In genomic region chr1:32334274-32334861, GRCh38 we compare ENCODE assay signal across 8 cellular contexts. TPM values are rescaled to one million over a fixed set of nuclear protein-coding genes. Genes with fewer than 3 reads are reported as not detected.
DNase-seq lines count a peak whose midpoint lies in the region; FAIRE-seq and TF ChIP-seq lines count a peak whose summit lies in the region.

No MANE protein-coding gene starts in this region.

- peak in 1 of 2 experiments; percentile 12 for DNase-seq in PC-9
- DNase-seq in endothelial cell of umbilical vein (ENCODE audit: low read depth, low spot score) = no peak
- no peak for DNase-seq in retinal pigment epithelial cell (ENCODE audit: low read depth)
- no peak for DNase-seq in erythroblast (lab: John Stamatoyannopoulos, UW)
- DNase-seq in AG08395 (ENCODE audit: low spot score) = no peak
- no peak for DNase-seq in GM19238 (ENCODE audit: insufficient read length, low spot score)
- DNase-seq in COR-L47 (lab: John Stamatoyannopoulos, UW) = no peak

- no peaks in the 10 kb centered on the region for H3K9me1 ChIP-seq in endothelial cell of umbilical vein (replicated peaks; ENCODE audit: control insufficient read depth, extremely low read depth, insufficient read depth, low read length)

- H3K27ac ChIP-seq in PC-9 = no peak overlapping the region
- no peak overlapping the region for H3K27ac ChIP-seq in endothelial cell of umbilical vein (ENCODE audit: insufficient read depth, low read depth, low read length)

- H3K27me3 ChIP-seq in PC-9 (ENCODE audit: insufficient read depth, low read depth) = no peaks in the 10 kb centered on the region
- H3K27me3 ChIP-seq in endothelial cell of umbilical vein (ENCODE audit: control insufficient read depth in 2 of 2, insufficient read depth in 2 of 2, low read length in 2 of 2) = no peaks in the 10 kb centered on the region

- peak; percentile 59 for TF ChIP-seq POLR2A in endothelial cell of umbilical vein (IDR thresholded peaks at IDR 0.05; ENCODE audit: low read depth, low read length)
- TF ChIP-seq POLR2A in erythroblast (IDR thresholded peaks at IDR 0.05; ENCODE audit: low read length) = no peak

- H3K9ac ChIP-seq in endothelial cell of umbilical vein (replicated peaks; ENCODE audit: extremely low read depth, insufficient read depth, low read length) = peak overlapping the region; percentile 77

- TF ChIP-seq CTCF in GM12875 (IDR thresholded peaks at IDR 0.05; ENCODE audit: borderline replicate concordance, insufficient read depth, low read depth, low read length) (no peak), PC-9 (conservative IDR thresholded peaks at IDR 0.05) (no peak), endothelial cell of umbilical vein (IDR thresholded peaks at IDR 0.05; ENCODE audit: extremely low read depth in 1 of 2, insufficient read depth in 1 of 2, low read depth in 1 of 2, low read length in 2 of 2) (no peak), retinal pigment epithelial cell (conservative IDR thresholded peaks at IDR 0.05; ENCODE audit: low read depth, low read length) (no peak)

- dilution Hi-C loops in endothelial cell of umbilical vein (cut with MboI; ENCODE audit: extremely low pct_ligation_motif_present, low sequenced_read_pairs) = no loop called here

- POLR2A ChIA-PET in PC-9 (lab: Charles Lee; ENCODE audit: unreplicated experiment) = no interaction called here
- POLR2A ChIA-PET in endothelial cell of umbilical vein (lab: Charles Lee) = interaction anchor here (2.1 kb wide), 1 partner anchor 18 kb away, joined by 50 read pairs; no protein-coding TSS in a partner anchor

- CTCF ChIA-PET in PC-9 (lab: Charles Lee) (no interaction called here), endothelial cell of umbilical vein (lab: Charles Lee) (interaction anchor here (0.5 to 1.0 kb wide), 3 partner anchors 13 to 119 kb away, joined by 3 to 6 read pairs (median 3); no protein-coding TSS in a partner anchor)

- H3K36me3 ChIP-seq in PC-9 (ENCODE audit: low read depth) = peaks cover 2% of the 10 kb centered on the region; the same call in 1 of the 2 replicates
- peaks cover 11 to 35% of the 10 kb centered on the region in 2 experiments for H3K36me3 ChIP-seq in endothelial cell of umbilical vein (ENCODE audit: control insufficient read depth in 2 of 2, extremely low read depth in 1 of 2, insufficient read depth in 2 of 2, low read length in 2 of 2)

- H4K20me1 ChIP-seq in PC-9 (ENCODE audit: insufficient read depth) (no peaks in the 10 kb centered on the region), endothelial cell of umbilical vein (replicated peaks; ENCODE audit: control insufficient read depth, extremely low read depth, insufficient read depth, low read length) (no peaks in the 10 kb centered on the region)

- no peaks in the 10 kb centered on the region for H3K9me2 ChIP-seq in PC-9 (ENCODE audit: insufficient read depth)

- intact Hi-C loops in PC-9 (cut with micrococcal nuclease; ENCODE audit: unreplicated experiment) (no loop called here), endothelial cell of umbilical vein (cut with micrococcal nuclease) (loop anchor here (2.0 kb wide), 2 partner anchors 60 to 86 kb away; partner anchors contain the start of gene BSDC1)

- H3K4me2 ChIP-seq in PC-9 = peak overlapping the region; percentile 84
- H3K4me2 ChIP-seq in endothelial cell of umbilical vein (ENCODE audit: insufficient read depth, low read length) = peak overlapping the region; percentile 60

- H3K4me1 ChIP-seq in PC-9 (replicated peaks; ENCODE audit: insufficient read depth) (peaks cover 50% of the 10 kb centered on the region), endothelial cell of umbilical vein (ENCODE audit: control insufficient read depth, extremely low read depth, insufficient read depth, low read length) (peaks cover 14% of the 10 kb centered on the region)

- peaks cover 52% of the 10 kb centered on the region for H3F3A ChIP-seq in PC-9 (ENCODE audit: insufficient read depth, low read depth)

- BruUV-seq in PC-9 (replicated peaks; lab: Mats Ljungman, UMichigan) (no TSS peak), endothelial cell of umbilical vein (replicated peaks; lab: Mats Ljungman, UMichigan) (no TSS peak)

- H2AFZ ChIP-seq in PC-9 (no peak overlapping the region), endothelial cell of umbilical vein (ENCODE audit: low read depth, low read length) (no peak overlapping the region)

- H3K79me2 ChIP-seq in PC-9 (ENCODE audit: low read depth) (peaks cover 13% of the 10 kb centered on the region), endothelial cell of umbilical vein (ENCODE audit: control insufficient read depth, insufficient read depth, low read length) (peaks cover 19% of the 10 kb centered on the region)

- H3K9me3 ChIP-seq in PC-9 (ENCODE audit: insufficient read depth, low read depth) = no peaks in the 10 kb centered on the region
- no peaks in the 10 kb centered on the region for H3K9me3 ChIP-seq in endothelial cell of umbilical vein (replicated peaks; ENCODE audit: control insufficient read depth, insufficient read depth, low read length)

- peak; percentile 58 for FAIRE-seq in endothelial cell of umbilical vein (lab: Jason Lieb, UNC)

- H3K4me3 ChIP-seq in GM12875 (ENCODE audit: low read depth, low read length) (peak overlapping the region; percentile 89), PC-9 (peak overlapping the region; percentile 79; the same call in 1 of the 2 replicates), endothelial cell of umbilical vein (replicated peaks in 1 of 3; ENCODE audit: insufficient read depth in 1 of 3, low read depth in 1 of 3, low read length in 3 of 3) (peak overlapping the region; percentile 28 to 87 (median 80)), retinal pigment epithelial cell (ENCODE audit: low read length) (peak overlapping the region; percentile 84)

TF ChIP-seq in endothelial cell of umbilical vein, 7 proteins besides CTCF, POLR2A, EP300 and RAD21:
- TF ChIP-seq GATA2 (IDR thresholded peaks at IDR 0.05; ENCODE audit: insufficient read depth, insufficient read length, low read depth, low read length) = no peak

RNA-seq across cellular contexts. Expression of gene MARCKSL1, which starts 1.7 kb away (rescaled TPM):
- total RNA-seq in PC-9 (2021) (91.5 and 117 TPM in 2 replicates), endothelial cell of umbilical vein (249 and 265 TPM in 2 replicates)
- 311 and 318 TPM in 2 replicates for polyA plus RNA-seq in endothelial cell of umbilical vein
- 353 TPM in 2 replicates for polyA plus RNA-seq in endothelial cell of umbilical vein (2011; cell fraction: cytosol; rRNA removed)
- 91.3 and 92.6 TPM in 2 replicates for polyA plus RNA-seq in endothelial cell of umbilical vein (2011; cell fraction: nucleus; rRNA removed)
- 195 and 202 TPM in 2 replicates for polyA plus RNA-seq in endothelial cell of umbilical vein (2012)
- polyA minus RNA-seq in endothelial cell of umbilical vein = 199 and 217 TPM in 2 replicates
- polyA minus RNA-seq in endothelial cell of umbilical vein (2011; cell fraction: cytosol; rRNA and poly(A)+ RNA removed) = 14.1 TPM
- 43.4 and 45.0 TPM in 2 replicates for polyA minus RNA-seq in endothelial cell of umbilical vein (2011; cell fraction: nucleus; rRNA and poly(A)+ RNA removed)

RNA-seq across cellular contexts. Expression of gene FAM229A, which starts 27.9 kb away (rescaled TPM):
- total RNA-seq in PC-9 (2021) (11.7 and 13.1 TPM in 2 replicates), endothelial cell of umbilical vein (8.6 and 11.6 TPM in 2 replicates)
- 8.9 and 9.9 TPM in 2 replicates for polyA plus RNA-seq in endothelial cell of umbilical vein
- 0.68 and 2.0 TPM in 2 replicates for polyA plus RNA-seq in endothelial cell of umbilical vein (2011; cell fraction: cytosol; rRNA removed)
- 43.3 and 43.7 TPM in 2 replicates for polyA plus RNA-seq in endothelial cell of umbilical vein (2011; cell fraction: nucleus; rRNA removed)
- polyA plus RNA-seq in endothelial cell of umbilical vein (2012) = 1.9 and 2.4 TPM in 2 replicates
- 6.3 and 7.2 TPM in 2 replicates for polyA minus RNA-seq in endothelial cell of umbilical vein
- polyA minus RNA-seq in endothelial cell of umbilical vein (2011; cell fraction: cytosol; rRNA and poly(A)+ RNA removed) = 0.61 TPM
- polyA minus RNA-seq in endothelial cell of umbilical vein (2011; cell fraction: nucleus; rRNA and poly(A)+ RNA removed) = 11.2 and 15.7 TPM in 2 replicates

RNA-seq across cellular contexts. Expression of gene TSSK3, which starts 28.0 kb away (rescaled TPM):
- total RNA-seq in PC-9 (2021) (3.8 and 3.9 TPM in 2 replicates), endothelial cell of umbilical vein (0.42 and 1.1 TPM in 2 replicates)
- polyA plus RNA-seq in endothelial cell of umbilical vein = 0.48 and 0.65 TPM in 2 replicates
- polyA plus RNA-seq in endothelial cell of umbilical vein (2011; cell fraction: cytosol; rRNA removed) = 0.13 and 0.18 TPM in 2 replicates
- 1.1 and 7.1 TPM in 2 replicates for polyA plus RNA-seq in endothelial cell of umbilical vein (2011; cell fraction: nucleus; rRNA removed)
- polyA plus RNA-seq in endothelial cell of umbilical vein (2012) = 0.34 and 0.82 TPM in 2 replicates
- polyA minus RNA-seq in endothelial cell of umbilical vein = 0.62 and 0.90 TPM in 2 replicates
- polyA minus RNA-seq in endothelial cell of umbilical vein (2011; cell fraction: cytosol; rRNA and poly(A)+ RNA removed) = not detected
- 1.4 TPM in 1 of 2 replicates, not detected in the other for polyA minus RNA-seq in endothelial cell of umbilical vein (2011; cell fraction: nucleus; rRNA and poly(A)+ RNA removed)

RNA-seq across cellular contexts. Expression of gene HDAC1, which starts 42.5 kb away (rescaled TPM):
- total RNA-seq in PC-9 (2021) (131 and 171 TPM in 2 replicates), endothelial cell of umbilical vein (111 and 138 TPM in 2 replicates)
- 109 and 141 TPM in 2 replicates for polyA plus RNA-seq in endothelial cell of umbilical vein
- 109 and 112 TPM in 2 replicates for polyA plus RNA-seq in endothelial cell of umbilical vein (2011; cell fraction: cytosol; rRNA removed)
- 280 and 349 TPM in 2 replicates for polyA plus RNA-seq in endothelial cell of umbilical vein (2011; cell fraction: nucleus; rRNA removed)
- polyA plus RNA-seq in endothelial cell of umbilical vein (2012) = 105 and 141 TPM in 2 replicates
- polyA minus RNA-seq in endothelial cell of umbilical vein = 188 and 226 TPM in 2 replicates
- 41.7 TPM for polyA minus RNA-seq in endothelial cell of umbilical vein (2011; cell fraction: cytosol; rRNA and poly(A)+ RNA removed)
- 79.8 and 110 TPM in 2 replicates for polyA minus RNA-seq in endothelial cell of umbilical vein (2011; cell fraction: nucleus; rRNA and poly(A)+ RNA removed)

RNA-seq across cellular contexts. Expression of gene BSDC1, which starts 59.9 kb away (rescaled TPM):
- total RNA-seq in PC-9 (2021) (74.0 and 76.2 TPM in 2 replicates), endothelial cell of umbilical vein (64.6 and 64.8 TPM in 2 replicates)
- 40.7 and 44.3 TPM in 2 replicates for polyA plus RNA-seq in endothelial cell of umbilical vein
- polyA plus RNA-seq in endothelial cell of umbilical vein (2011; cell fraction: cytosol; rRNA removed) = 48.2 and 51.9 TPM in 2 replicates
- polyA plus RNA-seq in endothelial cell of umbilical vein (2011; cell fraction: nucleus; rRNA removed) = 114 and 117 TPM in 2 replicates
- polyA plus RNA-seq in endothelial cell of umbilical vein (2012) = 44.0 and 48.2 TPM in 2 replicates
- polyA minus RNA-seq in endothelial cell of umbilical vein = 59.4 and 69.0 TPM in 2 replicates
- polyA minus RNA-seq in endothelial cell of umbilical vein (2011; cell fraction: cytosol; rRNA and poly(A)+ RNA removed) = 18.6 TPM
- polyA minus RNA-seq in endothelial cell of umbilical vein (2011; cell fraction: nucleus; rRNA and poly(A)+ RNA removed) = 60.1 and 72.5 TPM in 2 replicates
